Comparison of ENCODE assay signal across 8 cellular contexts in genomic region chr11:108906329-108906728, GRCh38.
DNase-seq lines count a peak whose midpoint lies in the region; ATAC-seq and TF ChIP-seq lines count a peak whose summit lies in the region.

No MANE protein-coding gene starts in this region.

- H3K36me3 Mint-ChIP-seq in chondrocyte (ENCODE audit: low read depth) = no peaks in the 10 kb centered on the region

- DNase-seq in AG10803 (ENCODE audit: low read depth) (peak; percentile 50), NCI-H460 (ENCODE audit: extremely low read depth, low read depth) (peak; percentile 47), chondrocyte (ENCODE audit: low spot score) (no peak), left lung (no peak), COR-L47 (lab: John Stamatoyannopoulos, UW) (no peak), NCI-H2171 treated with DMSO at 0.1 percent for 48 hours (lab: John Stamatoyannopoulos, UW) (no peak)

- ATAC-seq in left lung (peak; percentile 52), GM21423 (IDR thresholded peaks at IDR 0.05; ENCODE audit: unreplicated experiment) (no peak), HG02938 (IDR thresholded peaks at IDR 0.05; ENCODE audit: unreplicated experiment) (no peak)

- H3K27me3 ChIP-seq in left lung = no peaks in the 10 kb centered on the region

- peaks cover 36% of the 10 kb centered on the region for H3K4me1 Mint-ChIP-seq in chondrocyte (ENCODE audit: low read depth)

- H3K4me3 Mint-ChIP-seq in chondrocyte (ENCODE audit: unreplicated experiment) = no peak overlapping the region

- peak overlapping the region; percentile 29 for H3K27ac Mint-ChIP-seq in chondrocyte (ENCODE audit: unreplicated experiment)

- no peaks in the 10 kb centered on the region for H3K9me3 ChIP-seq in left lung

- no peaks in the 10 kb centered on the region for H3K9me3 Mint-ChIP-seq in chondrocyte (ENCODE audit: low read depth)

- intact Hi-C loops in left lung (cut with DNase I) = no loop called here

- H3K4me3 ChIP-seq in AG10803 (ENCODE audit: low read length) (no peak overlapping the region), left lung (no peak overlapping the region)

- no peak overlapping the region for H3K27ac ChIP-seq in left lung

- TF ChIP-seq CTCF in AG10803 (conservative IDR thresholded peaks at IDR 0.05; ENCODE audit: low read length) = no peak
- TF ChIP-seq CTCF in chondrocyte (IDR thresholded peaks at IDR 0.05) = peak; percentile 8
- no peak for TF ChIP-seq CTCF in left lung (IDR thresholded peaks at IDR 0.05)

- no peaks in the 10 kb centered on the region for H3K36me3 ChIP-seq in left lung

- no peaks in the 10 kb centered on the region for H3K27me3 Mint-ChIP-seq in chondrocyte (ENCODE audit: low read depth)

- H3K4me1 ChIP-seq in left lung = no peaks in the 10 kb centered on the region

Comparison
In these comparisons a context has a peak if more than half of its experiments do, and no peak if none do; other contexts are left out.
1. DNase-seq: peak in AG10803 (single experiment) and NCI-H460 (single experiment); none in chondrocyte (single experiment), left lung (0 of 2), COR-L47 (single experiment) and NCI-H2171 treated with DMSO at 0.1 percent for 48 hours (single experiment).